1 cellular context compared by ENCODE assay signal in the genomic region with DNA sequence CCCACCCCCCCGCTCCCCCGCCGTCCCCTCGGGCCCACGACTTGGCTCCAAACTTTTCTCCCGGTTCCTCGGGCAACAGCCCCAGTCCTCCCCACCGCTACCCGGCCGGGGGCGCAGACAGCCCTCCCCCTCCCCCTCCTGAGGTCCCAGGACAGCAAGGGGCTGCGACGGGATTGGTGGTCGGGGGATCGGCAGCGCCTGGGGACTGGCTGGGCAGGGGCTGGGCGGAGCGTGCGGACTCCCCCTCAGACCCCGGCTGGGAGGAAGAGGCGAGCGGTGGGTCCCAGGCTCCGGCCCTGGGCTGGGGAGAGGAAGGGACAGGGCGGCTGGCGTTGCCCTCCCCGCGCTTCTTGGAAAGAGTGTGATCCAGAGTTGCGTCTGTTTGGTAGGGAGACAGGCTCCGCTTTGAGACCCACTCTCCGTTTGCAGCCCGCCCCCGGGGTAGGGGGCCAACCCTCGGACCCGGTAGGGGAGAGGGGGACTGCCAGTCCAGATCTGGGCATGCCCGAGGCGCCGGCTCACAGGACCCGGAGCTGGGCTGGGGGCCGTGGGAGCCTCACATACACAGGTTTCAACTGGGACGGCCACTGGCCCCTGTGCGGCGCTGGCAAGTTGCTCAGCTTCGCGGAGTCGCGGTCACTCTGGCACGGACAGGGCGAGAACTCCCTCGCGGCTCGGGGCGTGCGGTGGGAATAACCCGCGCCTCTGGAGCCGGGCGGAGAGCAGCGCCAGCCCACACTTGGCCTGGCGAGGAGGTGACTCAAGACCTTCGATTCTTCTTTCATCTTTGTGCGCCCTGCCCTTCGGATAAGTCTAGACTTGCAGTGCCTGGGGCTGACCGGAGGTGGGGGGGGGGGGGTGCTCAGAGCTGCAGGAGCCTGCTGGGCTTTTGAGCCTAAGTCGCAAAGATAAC.
TF ChIP-seq lines count a peak whose summit lies in the region.

No MANE protein-coding gene starts in this region.

TF ChIP-seq in H1, 55 proteins besides CTCF, POLR2A, EP300 and RAD21:
- no peak for TF ChIP-seq NANOG (IDR thresholded peaks at IDR 0.05; ENCODE audit: insufficient read depth, low read depth, low read length, poor library complexity, severe bottlenecking)
- TF ChIP-seq EGR1 (IDR thresholded peaks at IDR 0.05; ENCODE audit: borderline replicate concordance, low read depth, low read length) = no peak
- TF ChIP-seq SAP30 (IDR thresholded peaks at IDR 0.05; ENCODE audit: insufficient read depth, insufficient replicate concordance, low read length) = no peak
- TF ChIP-seq GTF2F1 (IDR thresholded peaks at IDR 0.05; ENCODE audit: borderline replicate concordance, low read depth, low read length) = no peak
- no peak for TF ChIP-seq RXRA (IDR thresholded peaks at IDR 0.05; ENCODE audit: insufficient read depth, low read depth, low read length)
- TF ChIP-seq, protein P1, sequence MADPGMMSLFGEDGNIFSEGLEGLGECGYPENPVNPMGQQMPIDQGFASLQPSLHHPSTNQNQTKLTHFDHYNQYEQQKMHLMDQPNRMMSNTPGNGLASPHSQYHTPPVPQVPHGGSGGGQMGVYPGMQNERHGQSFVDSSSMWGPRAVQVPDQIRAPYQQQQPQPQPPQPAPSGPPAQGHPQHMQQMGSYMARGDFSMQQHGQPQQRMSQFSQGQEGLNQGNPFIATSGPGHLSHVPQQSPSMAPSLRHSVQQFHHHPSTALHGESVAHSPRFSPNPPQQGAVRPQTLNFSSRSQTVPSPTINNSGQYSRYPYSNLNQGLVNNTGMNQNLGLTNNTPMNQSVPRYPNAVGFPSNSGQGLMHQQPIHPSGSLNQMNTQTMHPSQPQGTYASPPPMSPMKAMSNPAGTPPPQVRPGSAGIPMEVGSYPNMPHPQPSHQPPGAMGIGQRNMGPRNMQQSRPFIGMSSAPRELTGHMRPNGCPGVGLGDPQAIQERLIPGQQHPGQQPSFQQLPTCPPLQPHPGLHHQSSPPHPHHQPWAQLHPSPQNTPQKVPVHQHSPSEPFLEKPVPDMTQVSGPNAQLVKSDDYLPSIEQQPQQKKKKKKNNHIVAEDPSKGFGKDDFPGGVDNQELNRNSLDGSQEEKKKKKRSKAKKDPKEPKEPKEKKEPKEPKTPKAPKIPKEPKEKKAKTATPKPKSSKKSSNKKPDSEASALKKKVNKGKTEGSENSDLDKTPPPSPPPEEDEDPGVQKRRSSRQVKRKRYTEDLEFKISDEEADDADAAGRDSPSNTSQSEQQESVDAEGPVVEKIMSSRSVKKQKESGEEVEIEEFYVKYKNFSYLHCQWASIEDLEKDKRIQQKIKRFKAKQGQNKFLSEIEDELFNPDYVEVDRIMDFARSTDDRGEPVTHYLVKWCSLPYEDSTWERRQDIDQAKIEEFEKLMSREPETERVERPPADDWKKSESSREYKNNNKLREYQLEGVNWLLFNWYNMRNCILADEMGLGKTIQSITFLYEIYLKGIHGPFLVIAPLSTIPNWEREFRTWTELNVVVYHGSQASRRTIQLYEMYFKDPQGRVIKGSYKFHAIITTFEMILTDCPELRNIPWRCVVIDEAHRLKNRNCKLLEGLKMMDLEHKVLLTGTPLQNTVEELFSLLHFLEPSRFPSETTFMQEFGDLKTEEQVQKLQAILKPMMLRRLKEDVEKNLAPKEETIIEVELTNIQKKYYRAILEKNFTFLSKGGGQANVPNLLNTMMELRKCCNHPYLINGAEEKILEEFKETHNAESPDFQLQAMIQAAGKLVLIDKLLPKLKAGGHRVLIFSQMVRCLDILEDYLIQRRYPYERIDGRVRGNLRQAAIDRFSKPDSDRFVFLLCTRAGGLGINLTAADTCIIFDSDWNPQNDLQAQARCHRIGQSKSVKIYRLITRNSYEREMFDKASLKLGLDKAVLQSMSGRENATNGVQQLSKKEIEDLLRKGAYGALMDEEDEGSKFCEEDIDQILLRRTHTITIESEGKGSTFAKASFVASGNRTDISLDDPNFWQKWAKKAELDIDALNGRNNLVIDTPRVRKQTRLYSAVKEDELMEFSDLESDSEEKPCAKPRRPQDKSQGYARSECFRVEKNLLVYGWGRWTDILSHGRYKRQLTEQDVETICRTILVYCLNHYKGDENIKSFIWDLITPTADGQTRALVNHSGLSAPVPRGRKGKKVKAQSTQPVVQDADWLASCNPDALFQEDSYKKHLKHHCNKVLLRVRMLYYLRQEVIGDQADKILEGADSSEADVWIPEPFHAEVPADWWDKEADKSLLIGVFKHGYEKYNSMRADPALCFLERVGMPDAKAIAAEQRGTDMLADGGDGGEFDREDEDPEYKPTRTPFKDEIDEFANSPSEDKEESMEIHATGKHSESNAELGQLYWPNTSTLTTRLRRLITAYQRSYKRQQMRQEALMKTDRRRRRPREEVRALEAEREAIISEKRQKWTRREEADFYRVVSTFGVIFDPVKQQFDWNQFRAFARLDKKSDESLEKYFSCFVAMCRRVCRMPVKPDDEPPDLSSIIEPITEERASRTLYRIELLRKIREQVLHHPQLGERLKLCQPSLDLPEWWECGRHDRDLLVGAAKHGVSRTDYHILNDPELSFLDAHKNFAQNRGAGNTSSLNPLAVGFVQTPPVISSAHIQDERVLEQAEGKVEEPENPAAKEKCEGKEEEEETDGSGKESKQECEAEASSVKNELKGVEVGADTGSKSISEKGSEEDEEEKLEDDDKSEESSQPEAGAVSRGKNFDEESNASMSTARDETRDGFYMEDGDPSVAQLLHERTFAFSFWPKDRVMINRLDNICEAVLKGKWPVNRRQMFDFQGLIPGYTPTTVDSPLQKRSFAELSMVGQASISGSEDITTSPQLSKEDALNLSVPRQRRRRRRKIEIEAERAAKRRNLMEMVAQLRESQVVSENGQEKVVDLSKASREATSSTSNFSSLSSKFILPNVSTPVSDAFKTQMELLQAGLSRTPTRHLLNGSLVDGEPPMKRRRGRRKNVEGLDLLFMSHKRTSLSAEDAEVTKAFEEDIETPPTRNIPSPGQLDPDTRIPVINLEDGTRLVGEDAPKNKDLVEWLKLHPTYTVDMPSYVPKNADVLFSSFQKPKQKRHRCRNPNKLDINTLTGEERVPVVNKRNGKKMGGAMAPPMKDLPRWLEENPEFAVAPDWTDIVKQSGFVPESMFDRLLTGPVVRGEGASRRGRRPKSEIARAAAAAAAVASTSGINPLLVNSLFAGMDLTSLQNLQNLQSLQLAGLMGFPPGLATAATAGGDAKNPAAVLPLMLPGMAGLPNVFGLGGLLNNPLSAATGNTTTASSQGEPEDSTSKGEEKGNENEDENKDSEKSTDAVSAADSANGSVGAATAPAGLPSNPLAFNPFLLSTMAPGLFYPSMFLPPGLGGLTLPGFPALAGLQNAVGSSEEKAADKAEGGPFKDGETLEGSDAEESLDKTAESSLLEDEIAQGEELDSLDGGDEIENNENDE (IDR thresholded peaks at IDR 0.05; ENCODE audit: insufficient replicate concordance, low read length) = no peak
- TF ChIP-seq SP1 (IDR thresholded peaks at IDR 0.05; ENCODE audit: low read depth, low read length) = 0 out of 2 replicates have a peak, but pooled peaks have one; percentile 34
- peak; percentile 34; the same call in 1 of the 2 replicates for TF ChIP-seq TBP (IDR thresholded peaks at IDR 0.05; ENCODE audit: low read depth, low read length)
- TF ChIP-seq CHD1 (IDR thresholded peaks at IDR 0.05; ENCODE audit: low read depth, low read length) = no peak
- TF ChIP-seq, protein P2, sequence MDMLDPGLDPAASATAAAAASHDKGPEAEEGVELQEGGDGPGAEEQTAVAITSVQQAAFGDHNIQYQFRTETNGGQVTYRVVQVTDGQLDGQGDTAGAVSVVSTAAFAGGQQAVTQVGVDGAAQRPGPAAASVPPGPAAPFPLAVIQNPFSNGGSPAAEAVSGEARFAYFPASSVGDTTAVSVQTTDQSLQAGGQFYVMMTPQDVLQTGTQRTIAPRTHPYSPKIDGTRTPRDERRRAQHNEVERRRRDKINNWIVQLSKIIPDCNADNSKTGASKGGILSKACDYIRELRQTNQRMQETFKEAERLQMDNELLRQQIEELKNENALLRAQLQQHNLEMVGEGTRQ (IDR thresholded peaks at IDR 0.05; ENCODE audit: low read length) = no peak
- no peak for TF ChIP-seq CHD2 (IDR thresholded peaks at IDR 0.05; ENCODE audit: low read length)
- TF ChIP-seq CBX8 (IDR thresholded peaks at IDR 0.05; ENCODE audit: borderline replicate concordance, low read depth, low read length) = no peak
- TF ChIP-seq SIX5 (IDR thresholded peaks at IDR 0.05; ENCODE audit: low read depth, low read length) = no peak
- no peak for TF ChIP-seq SUZ12 (IDR thresholded peaks at IDR 0.05; ENCODE audit: low read length)
- no peak for TF ChIP-seq JUN (IDR thresholded peaks at IDR 0.05; ENCODE audit: low read depth, low read length)
- no peak for TF ChIP-seq NRF1 (IDR thresholded peaks at IDR 0.05; ENCODE audit: low read depth, low read length)
- no peak for TF ChIP-seq HDAC2 (IDR thresholded peaks at IDR 0.05; ENCODE audit: borderline replicate concordance in 1 of 2, low read depth in 2 of 2, low read length in 2 of 2)
- TF ChIP-seq PHF8 (conservative IDR thresholded peaks at IDR 0.05; ENCODE audit: low read depth, low read length) = peak; percentile 16
- no peak for TF ChIP-seq GABPA (IDR thresholded peaks at IDR 0.05; ENCODE audit: borderline replicate concordance, insufficient read depth, low read length)
- no peak for TF ChIP-seq FOSL1 (IDR thresholded peaks at IDR 0.05; ENCODE audit: insufficient read depth, low read depth, low read length)
- TF ChIP-seq EZH2 (IDR thresholded peaks at IDR 0.05; ENCODE audit: low read depth, low read length, severe bottlenecking) = no peak
- TF ChIP-seq SP4 (IDR thresholded peaks at IDR 0.05; ENCODE audit: low read length) = no peak
- TF ChIP-seq, protein P3, sequence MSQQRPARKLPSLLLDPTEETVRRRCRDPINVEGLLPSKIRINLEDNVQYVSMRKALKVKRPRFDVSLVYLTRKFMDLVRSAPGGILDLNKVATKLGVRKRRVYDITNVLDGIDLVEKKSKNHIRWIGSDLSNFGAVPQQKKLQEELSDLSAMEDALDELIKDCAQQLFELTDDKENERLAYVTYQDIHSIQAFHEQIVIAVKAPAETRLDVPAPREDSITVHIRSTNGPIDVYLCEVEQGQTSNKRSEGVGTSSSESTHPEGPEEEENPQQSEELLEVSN (IDR thresholded peaks at IDR 0.05) = peak; percentile 43; the same call in 1 of the 2 replicates
- TF ChIP-seq KDM1A (IDR thresholded peaks at IDR 0.05; ENCODE audit: borderline replicate concordance, low read length) = 0 out of 2 replicates have a peak, but pooled peaks have one; percentile 26
- TF ChIP-seq ASH2L (IDR thresholded peaks at IDR 0.05; ENCODE audit: low read length) = peak; percentile 13
- peak; percentile 50 for TF ChIP-seq TAF1 (IDR thresholded peaks at IDR 0.05; ENCODE audit: low read depth, low read length)
- no peak for TF ChIP-seq BACH1 (IDR thresholded peaks at IDR 0.05; ENCODE audit: low read length)
- TF ChIP-seq POLR2AphosphoS5 (IDR thresholded peaks at IDR 0.05; ENCODE audit: low read depth, low read length) = 0 out of 2 replicates have a peak, but pooled peaks have one; percentile 5
- TF ChIP-seq JUND (IDR thresholded peaks at IDR 0.05; ENCODE audit: low read length) = no peak
- TF ChIP-seq BRCA1 (IDR thresholded peaks at IDR 0.05; ENCODE audit: low read depth, low read length) = no peak
- TF ChIP-seq HDAC6 (IDR thresholded peaks at IDR 0.05; ENCODE audit: low read depth, low read length) = no peak
- TF ChIP-seq, protein P4, sequence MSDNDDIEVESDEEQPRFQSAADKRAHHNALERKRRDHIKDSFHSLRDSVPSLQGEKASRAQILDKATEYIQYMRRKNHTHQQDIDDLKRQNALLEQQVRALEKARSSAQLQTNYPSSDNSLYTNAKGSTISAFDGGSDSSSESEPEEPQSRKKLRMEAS (IDR thresholded peaks at IDR 0.05) = no peak
- no peak for TF ChIP-seq YY1 (IDR thresholded peaks at IDR 0.05; ENCODE audit: low read depth, low read length)
- TF ChIP-seq, protein P5, sequence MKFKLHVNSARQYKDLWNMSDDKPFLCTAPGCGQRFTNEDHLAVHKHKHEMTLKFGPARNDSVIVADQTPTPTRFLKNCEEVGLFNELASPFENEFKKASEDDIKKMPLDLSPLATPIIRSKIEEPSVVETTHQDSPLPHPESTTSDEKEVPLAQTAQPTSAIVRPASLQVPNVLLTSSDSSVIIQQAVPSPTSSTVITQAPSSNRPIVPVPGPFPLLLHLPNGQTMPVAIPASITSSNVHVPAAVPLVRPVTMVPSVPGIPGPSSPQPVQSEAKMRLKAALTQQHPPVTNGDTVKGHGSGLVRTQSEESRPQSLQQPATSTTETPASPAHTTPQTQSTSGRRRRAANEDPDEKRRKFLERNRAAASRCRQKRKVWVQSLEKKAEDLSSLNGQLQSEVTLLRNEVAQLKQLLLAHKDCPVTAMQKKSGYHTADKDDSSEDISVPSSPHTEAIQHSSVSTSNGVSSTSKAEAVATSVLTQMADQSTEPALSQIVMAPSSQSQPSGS (IDR thresholded peaks at IDR 0.05; ENCODE audit: low read length) = no peak
- no peak for TF ChIP-seq CEBPB (IDR thresholded peaks at IDR 0.05; ENCODE audit: low read depth, low read length)
- no peak for TF ChIP-seq KDM5A (IDR thresholded peaks at IDR 0.05; ENCODE audit: low read length)
- no peak for TF ChIP-seq TEAD4 (IDR thresholded peaks at IDR 0.05; ENCODE audit: low read depth, low read length)
- peak; percentile 64 for TF ChIP-seq KDM4A (IDR thresholded peaks at IDR 0.05; ENCODE audit: low read depth, low read length, severe bottlenecking)
TF ChIP-seq in H1: peak in this region for 9.
